In the genomic region with DNA sequence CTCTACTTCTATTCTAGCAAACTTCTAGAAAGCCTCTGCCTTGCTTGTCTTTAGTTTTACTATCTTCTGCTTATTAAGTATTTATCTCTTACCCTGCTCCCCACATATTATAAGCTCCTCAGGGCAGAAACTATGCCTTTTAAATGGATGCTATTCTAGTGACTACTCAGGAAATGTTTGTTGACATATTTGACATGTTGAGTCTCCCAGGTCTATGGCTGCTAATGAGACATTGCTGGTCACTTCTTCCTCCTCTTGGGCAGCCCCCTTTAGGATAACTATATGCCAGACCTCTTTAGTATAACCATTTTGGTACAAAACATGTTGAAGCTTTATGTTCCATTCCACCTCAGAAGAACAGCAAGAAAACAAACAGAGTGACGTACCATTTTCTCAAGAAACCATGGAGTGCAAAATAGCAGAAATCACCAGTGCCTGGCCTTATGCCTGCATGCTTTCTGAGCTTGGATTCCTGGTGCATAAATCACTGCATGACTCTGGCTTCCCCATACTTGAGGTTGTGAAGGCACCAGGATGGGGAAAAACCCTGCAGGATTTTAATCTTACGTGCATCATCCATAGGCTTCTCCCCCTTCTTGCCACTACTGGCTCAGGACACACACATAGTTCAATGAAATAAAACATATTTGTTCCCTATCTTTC, we compare ENCODE assay signal across 1 cellular context.
TF ChIP-seq lines count a peak whose summit lies in the region.

No MANE protein-coding gene starts in this region.

TF ChIP-seq in A549, 52 proteins besides CTCF, POLR2A, EP300 and RAD21 (continued from another document):
- TF ChIP-seq, protein P1, sequence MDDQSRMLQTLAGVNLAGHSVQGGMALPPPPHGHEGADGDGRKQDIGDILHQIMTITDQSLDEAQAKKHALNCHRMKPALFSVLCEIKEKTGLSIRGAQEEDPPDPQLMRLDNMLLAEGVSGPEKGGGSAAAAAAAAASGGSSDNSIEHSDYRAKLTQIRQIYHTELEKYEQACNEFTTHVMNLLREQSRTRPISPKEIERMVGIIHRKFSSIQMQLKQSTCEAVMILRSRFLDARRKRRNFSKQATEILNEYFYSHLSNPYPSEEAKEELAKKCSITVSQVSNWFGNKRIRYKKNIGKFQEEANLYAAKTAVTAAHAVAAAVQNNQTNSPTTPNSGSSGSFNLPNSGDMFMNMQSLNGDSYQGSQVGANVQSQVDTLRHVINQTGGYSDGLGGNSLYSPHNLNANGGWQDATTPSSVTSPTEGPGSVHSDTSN (IDR thresholded peaks at IDR 0.05) = no peak
- TF ChIP-seq ELK1 (IDR thresholded peaks at IDR 0.05; ENCODE audit: low read depth, low read length) = no peak
- no peak for TF ChIP-seq SMC3 (IDR thresholded peaks at IDR 0.05)
